Comparison of ENCODE assay signal across 12 cellular contexts in genomic region chrX:78123190-78123589, GRCh38. TPM values are rescaled to one million over a fixed set of nuclear protein-coding genes. Genes with fewer than 3 reads are reported as not detected.
DNase-seq lines count a peak whose midpoint lies in the region; ATAC-seq and TF ChIP-seq lines count a peak whose summit lies in the region.
"Had no signal": no experiment of that assay in that cellular context is flagged by ENCODE, and none has a peak within 500 bp of the region (broad histone marks: within the 10 kb centered on the region; RNA-seq: fewer than 3 reads in every experiment).

No MANE protein-coding gene starts in this region.

- H3K27ac Mint-ChIP-seq in activated naive CD4-positive, alpha-beta T cell treated with anti-CD3 and anti-CD28 coated beads, Interleukin-2, amount 50 U/mL, for 72 hours, result peak overlapping the region in 1 of 2 donors; percentile 80

- H3K36me3 ChIP-seq in psoas muscle (ENCODE audit: insufficient read depth in 1 of 2, low read depth in 1 of 2), result peaks cover 5 to 94% of the 10 kb centered on the region in 2 donors

- TF ChIP-seq CTCF in psoas muscle (IDR thresholded peaks at IDR 0.05), result no peak

- H3K36me3 Mint-ChIP-seq in activated naive CD4-positive, alpha-beta T cell treated with anti-CD3 and anti-CD28 coated beads, Interleukin-2, amount 50 U/mL, for 72 hours, result peaks cover 5 to 15% of the 10 kb centered on the region in 2 donors

- H3K9me3 ChIP-seq in psoas muscle, result no peaks in the 10 kb centered on the region
- H3K9me3 ChIP-seq: right lobe of liver had no signal

- H3K27ac ChIP-seq in psoas muscle, result peak overlapping the region; percentile 18
- H3K27ac ChIP-seq: right lobe of liver had no signal

- DNase-seq in EH (ENCODE audit: low read depth), result peak; percentile 35
- DNase-seq in LHCN-M2 (ENCODE audit: low read depth), result peak; percentile 48
- DNase-seq in activated naive CD4-positive, alpha-beta T cell treated with anti-CD3 and anti-CD28 coated beads, Interleukin-2, amount 50 U/mL, for 72 hours (ENCODE audit: low spot score in 2 of 2), result no peak
- DNase-seq in psoas muscle, result no peak
- DNase-seq: effector memory CD4-positive, alpha-beta T cell; GOT3; hypothalamus; NCI-H524 treated with DMSO at 0.1 percent for 48 hours; right lobe of liver had no signal

- ATAC-seq in activated naive CD4-positive, alpha-beta T cell treated with anti-CD3 and anti-CD28 coated beads, Interleukin-2, amount 50 U/mL, for 72 hours, result peak; percentile 84 to 96
- ATAC-seq in psoas muscle (peak; percentile 78 to 95 (median 90)), HG02840 (IDR thresholded peaks at IDR 0.05; ENCODE audit: low FRiP score, unreplicated experiment) (no peak), GM19351 (IDR thresholded peaks at IDR 0.05; ENCODE audit: unreplicated experiment) (no peak), HG03571 (IDR thresholded peaks at IDR 0.05; ENCODE audit: unreplicated experiment) (no peak)

- H3K4me3 ChIP-seq in psoas muscle, result no peak overlapping the region
- H3K4me3 ChIP-seq: right lobe of liver had no signal

- no peaks in the 10 kb centered on the region for H3K4me1 ChIP-seq in psoas muscle
- H3K4me1 ChIP-seq: right lobe of liver had no signal

- intact Hi-C loops in psoas muscle (cut with DNase I), result no loop called here

- no peaks in the 10 kb centered on the region for H3K27me3 ChIP-seq in psoas muscle (ENCODE audit: insufficient read depth in 3 of 3, low read length in 2 of 3)
- H3K27me3 ChIP-seq: right lobe of liver had no signal

- H3K9me3 Mint-ChIP-seq in activated naive CD4-positive, alpha-beta T cell treated with anti-CD3 and anti-CD28 coated beads, Interleukin-2, amount 50 U/mL, for 72 hours, result no peaks in the 10 kb centered on the region

RNA-seq across cellular contexts. Expression of gene TAF9B, which starts 16.3 kb away (rescaled TPM):
- total RNA-seq in LHCN-M2 (2014; rRNA removed) (27.6 and 40.6 TPM in 2 replicates), psoas muscle (10 to 100 TPM; 10.1 to 13.4 (median 10.6) TPM)
- polyA plus RNA-seq in LHCN-M2 (2012), result 10.9 TPM
- 10 to 100 TPM; 16.9 to 32.3 TPM for total RNA-seq in activated naive CD4-positive, alpha-beta T cell treated with anti-CD3 and anti-CD28 coated beads, Interleukin-2, amount 50 U/mL, for 72 hours
- 1 to 10 TPM; 3.8 to 7.0 (median 6.1) TPM for polyA plus RNA-seq in psoas muscle

RNA-seq across cellular contexts. Expression of gene PGK1, which starts 19.1 kb away (rescaled TPM):
- total RNA-seq in LHCN-M2 (2014; rRNA removed) (768 and 779 TPM in 2 replicates), psoas muscle (100 to 1,000 TPM; 246 to 372 (median 319) TPM)
- 622 TPM for polyA plus RNA-seq in LHCN-M2 (2012)
- total RNA-seq in activated naive CD4-positive, alpha-beta T cell treated with anti-CD3 and anti-CD28 coated beads, Interleukin-2, amount 50 U/mL, for 72 hours, result 1,000 to 10,000 TPM in 1 of 2 donors, 100 to 1,000 TPM in 1; 472 to 1,846 TPM
- 100 to 1,000 TPM; 234 to 339 (median 237) TPM for polyA plus RNA-seq in psoas muscle

Comparison
In these comparisons a context has a peak if more than half of its experiments do, and no peak if none do; other contexts are left out.
1. DNase-seq: peak in EH (single experiment) and LHCN-M2 (single experiment); none in activated naive CD4-positive, alpha-beta T cell treated with anti-CD3 and anti-CD28 coated beads, Interleukin-2, amount 50 U/mL, for 72 hours (0 of 2) and psoas muscle (0 of 2).
2. ATAC-seq: peak in activated naive CD4-positive, alpha-beta T cell treated with anti-CD3 and anti-CD28 coated beads, Interleukin-2, amount 50 U/mL, for 72 hours (2 of 2) and psoas muscle (4 of 4); none in HG02840 (single experiment), GM19351 (single experiment) and HG03571 (single experiment).